17 cellular contexts compared by ENCODE assay signal in the genomic region with DNA sequence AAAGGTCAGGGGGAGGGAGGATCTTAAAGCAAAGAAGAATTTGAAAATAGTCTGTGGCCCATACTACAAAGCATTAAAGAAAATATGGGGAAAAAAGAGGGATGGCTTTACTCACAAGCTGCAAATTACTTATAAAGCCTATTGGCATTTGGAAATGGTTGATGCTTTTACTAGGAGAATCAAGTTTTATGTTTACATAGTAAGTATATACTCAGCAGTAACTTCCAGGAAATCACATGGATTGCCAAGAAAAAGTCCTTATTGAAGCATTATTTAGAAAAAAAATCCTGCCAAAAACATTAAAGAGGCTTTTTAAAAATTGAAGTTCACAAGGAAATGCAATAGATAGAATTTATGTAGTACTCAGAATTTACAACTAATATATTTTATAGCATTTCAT. TPM values are rescaled to one million over a fixed set of nuclear protein-coding genes. Genes with fewer than 3 reads are reported as not detected.
"Had no signal": no experiment of that assay in that cellular context is flagged by ENCODE, and none has a peak within 500 bp of the region (broad histone marks: within the 10 kb centered on the region; RNA-seq: fewer than 3 reads in every experiment).

No MANE protein-coding gene starts in this region.

- H3K4me3 ChIP-seq: adrenal gland, cardiac muscle cell, sigmoid colon, spleen, thyroid gland had no signal

- H3K4me1 Mint-ChIP-seq: stimulated activated naive B cell treated with anti-CD40 and anti-IgM and Interleukin-4, amounts not matched to agents 10 μg/mL and 1 μg/mL and 100 μg/mL, for 72 hours had no signal

- H3K9me3 Mint-ChIP-seq: activated CD4-positive, alpha-beta T cell treated with anti-CD3 and anti-CD28 coated beads, Interleukin-2, amount 10 ng/mL, durations not matched to agents 7 days and 5 days; activated T-cell treated with anti-CD3 and anti-CD28 coated beads, Interleukin-2, amount 50 U/mL, for 72 hours; naive thymus-derived CD4-positive, alpha-beta T cell; stimulated activated naive B cell treated with anti-CD40 and anti-IgM and Interleukin-4, amounts not matched to agents 10 μg/mL and 1 μg/mL and 100 μg/mL, for 72 hours; T-helper 1 cell treated with Interleukin-12 subunit alpha and Interleukin-12 subunit beta and Interleukin-4 antibody, amounts not matched to agents 30 μg/mL and 1 μg/mL, for 36 hours had no signal

- ATAC-seq: activated CD4-positive, CD25-positive, alpha-beta regulatory T cell treated with anti-CD3 and anti-CD28 coated beads, Interleukin-2, amount 50 U/mL, for 24 hours; activated T-cell treated with anti-CD3 and anti-CD28 coated beads, Interleukin-2, amount 50 U/mL, for 72 hours; naive thymus-derived CD4-positive, alpha-beta T cell; stimulated activated naive B cell treated with anti-CD40 and anti-IgM and Interleukin-4, amounts not matched to agents 10 μg/mL and 1 μg/mL and 100 μg/mL, for 72 hours had no signal

- H3K27ac ChIP-seq: adrenal gland, cardiac muscle cell, sigmoid colon, spleen, thyroid gland had no signal

- H3K27me3 Mint-ChIP-seq: stimulated activated naive B cell treated with anti-CD40 and anti-IgM and Interleukin-4, amounts not matched to agents 10 μg/mL and 1 μg/mL and 100 μg/mL, for 72 hours had no signal

- H3K9me3 ChIP-seq: adrenal gland, sigmoid colon, spleen, thyroid gland had no signal

- H3K27ac Mint-ChIP-seq: activated CD4-positive, alpha-beta T cell treated with anti-CD3 and anti-CD28 coated beads, Interleukin-2, amount 10 ng/mL, durations not matched to agents 7 days and 5 days; activated T-cell treated with anti-CD3 and anti-CD28 coated beads, Interleukin-2, amount 50 U/mL, for 72 hours; naive thymus-derived CD4-positive, alpha-beta T cell; stimulated activated naive B cell treated with anti-CD40 and anti-IgM and Interleukin-4, amounts not matched to agents 10 μg/mL and 1 μg/mL and 100 μg/mL, for 72 hours; T-helper 1 cell treated with Interleukin-12 subunit alpha and Interleukin-12 subunit beta and Interleukin-4 antibody, amounts not matched to agents 30 μg/mL and 1 μg/mL, for 36 hours had no signal

- H3K4me3 Mint-ChIP-seq: activated CD4-positive, alpha-beta T cell treated with anti-CD3 and anti-CD28 coated beads, Interleukin-2, amount 10 ng/mL, durations not matched to agents 7 days and 5 days; activated T-cell treated with anti-CD3 and anti-CD28 coated beads, Interleukin-2, amount 50 U/mL, for 72 hours; naive thymus-derived CD4-positive, alpha-beta T cell; stimulated activated naive B cell treated with anti-CD40 and anti-IgM and Interleukin-4, amounts not matched to agents 10 μg/mL and 1 μg/mL and 100 μg/mL, for 72 hours; T-helper 1 cell treated with Interleukin-12 subunit alpha and Interleukin-12 subunit beta and Interleukin-4 antibody, amounts not matched to agents 30 μg/mL and 1 μg/mL, for 36 hours had no signal

- H3K36me3 Mint-ChIP-seq: naive thymus-derived CD4-positive, alpha-beta T cell; stimulated activated naive B cell treated with anti-CD40 and anti-IgM and Interleukin-4, amounts not matched to agents 10 μg/mL and 1 μg/mL and 100 μg/mL, for 72 hours had no signal

- H3K36me3 ChIP-seq: adrenal gland, cardiac muscle cell, sigmoid colon, spleen, thyroid gland had no signal

- H3K4me1 ChIP-seq: adrenal gland, sigmoid colon had no signal

- DNase-seq: activated CD4-positive, alpha-beta T cell treated with anti-CD3 and anti-CD28 coated beads, Interleukin-2, amount 10 ng/mL, durations not matched to agents 7 days and 5 days; activated CD8-positive, alpha-beta memory T cell treated with anti-CD3 and anti-CD28 coated beads for 24 hours; activated CD8-positive, alpha-beta memory T cell treated with anti-CD3 and anti-CD28 coated beads, Interleukin-2, amount 50 U/mL, for 48 hours; activated effector memory CD4-positive, alpha-beta T cell treated with anti-CD3 and anti-CD28 coated beads, Interleukin-2, amount 50 U/mL, for 16 hours; activated naive CD4-positive, alpha-beta T cell treated with anti-CD3 and anti-CD28 coated beads, Interleukin-2, amount 50 U/mL, for 16 hours; activated T-cell treated with anti-CD3 and anti-CD28 coated beads, Interleukin-2, amount 50 U/mL, for 72 hours; adrenal gland; erythroblast; mesenchymal stem cell; naive thymus-derived CD4-positive, alpha-beta T cell; sigmoid colon; spleen; stimulated activated naive B cell treated with anti-CD40 and anti-IgM and Interleukin-4, amounts not matched to agents 10 μg/mL and 1 μg/mL and 100 μg/mL, for 72 hours; thyroid gland had no signal

- H3K27me3 ChIP-seq: adrenal gland, cardiac muscle cell, sigmoid colon, spleen, thyroid gland had no signal

RNA-seq across cellular contexts. Expression of a gene that starts 8.4 kb away (rescaled TPM):
- polyA plus RNA-seq: naive thymus-derived CD4-positive, alpha-beta T cell had no signal
